Comparison of ENCODE assay signal across 15 cellular contexts in genomic region chr10:71066600-71066999, GRCh38.
DNase-seq lines count a peak whose midpoint lies in the region; ATAC-seq, FAIRE-seq and TF ChIP-seq lines count a peak whose summit lies in the region.
"Had no signal": no experiment of that assay in that cellular context is flagged by ENCODE, and none has a peak within 500 bp of the region (broad histone marks: within the 10 kb centered on the region; RNA-seq: fewer than 3 reads in every experiment).

No MANE protein-coding gene starts in this region.

- peaks cover 33% of the 10 kb centered on the region for H3K27me3 Mint-ChIP-seq in nephron (ENCODE audit: low read depth)

- H3K9me3 ChIP-seq in heart left ventricle (no peaks in the 10 kb centered on the region), HepG2 (ENCODE audit: low read length) (no peaks in the 10 kb centered on the region), right lobe of liver (no peaks in the 10 kb centered on the region)
- H3K9me3 ChIP-seq: BLaER1 had no signal

- CTCF ChIA-PET in HepG2 (lab: Yijun Ruan, JAX; ENCODE audit: low intra/inter-chr PET ratio, low total read pairs) = no interaction called here

- H3K4me3 ChIP-seq in heart left ventricle (no peak overlapping the region), HepG2 (replicated peaks in 1 of 3; ENCODE audit: insufficient read depth in 1 of 3, low read depth in 2 of 3, low read length in 3 of 3) (no peak overlapping the region), right lobe of liver (no peak overlapping the region)
- H3K4me3 ChIP-seq: BLaER1, GM23338 had no signal

- intact Hi-C loops in heart left ventricle (cut with DNase I) (loop anchor here in 8 of 10 donors (5.0 to 10.0 kb wide), 8 partner anchors 122 to 198 kb away; no protein-coding TSS in a partner anchor), Right ventricle myocardium inferior (cut with DNase I) (loop anchor here (5.0 kb wide), 1 partner anchor 146 kb away; the partner anchor contains the start of gene UNC5B), HepG2 (cut with micrococcal nuclease; ENCODE audit: unreplicated experiment) (no loop called here), right lobe of liver (cut with DNase I) (no loop called here)

- in situ Hi-C loops in HepG2 (cut with HindIII; ENCODE audit: extremely low pct_ligation_motif_present, low pct_unique_long_range_greater_than_20kb) = no loop called here

- TF ChIP-seq CTCF in heart left ventricle (IDR thresholded peaks at IDR 0.05) (no peak), HepG2 (CRISPR knock-in tag; IDR thresholded peaks at IDR 0.05) (no peak), right lobe of liver (IDR thresholded peaks at IDR 0.05) (no peak), nephron (IDR thresholded peaks at IDR 0.05; ENCODE audit: unreplicated experiment in 3 of 3) (no peak)

- H3K36me3 ChIP-seq in heart left ventricle = no peaks in the 10 kb centered on the region
- H3K36me3 ChIP-seq in HepG2 (replicated peaks in 1 of 2; ENCODE audit: control insufficient read depth in 1 of 2, insufficient read depth in 2 of 2, low read length in 2 of 2) = no peaks in the 10 kb centered on the region
- no peaks in the 10 kb centered on the region for H3K36me3 ChIP-seq in right lobe of liver
- H3K36me3 ChIP-seq: BLaER1 had no signal

- H3K27me3 ChIP-seq in heart left ventricle (no peaks in the 10 kb centered on the region), HepG2 (ENCODE audit: control insufficient read depth in 1 of 2, insufficient read depth in 2 of 2, low read length in 2 of 2) (peaks cover 5 to 55% of the 10 kb centered on the region in 2 experiments; a peak in 4 of 5 replicates), right lobe of liver (no peaks in the 10 kb centered on the region)
- H3K27me3 ChIP-seq: BLaER1 had no signal

- H3K9ac ChIP-seq in HepG2 (ENCODE audit: insufficient read depth, low read depth, low read length) = no peak overlapping the region
- H3K9ac ChIP-seq: BLaER1 had no signal

- H3K4me3 Mint-ChIP-seq in nephron = no peak overlapping the region
- H3K4me3 Mint-ChIP-seq: CD8-positive, alpha-beta T cell; GM23338 had no signal

- H3K4me2 ChIP-seq in HepG2 (ENCODE audit: low read depth, low read length) = no peak overlapping the region
- H3K4me2 ChIP-seq: BLaER1, GM23338 had no signal

- H3K9me3 Mint-ChIP-seq in nephron = no peaks in the 10 kb centered on the region
- H3K9me3 Mint-ChIP-seq: CD8-positive, alpha-beta T cell; GM23338 had no signal

- no peak for TF ChIP-seq RAD21 in HepG2 (CRISPR knock-in tag; IDR thresholded peaks at IDR 0.05)

- H2AFZ ChIP-seq in HepG2 (ENCODE audit: low read length) = no peak overlapping the region
- H2AFZ ChIP-seq: GM23338 had no signal

- DNase-seq in heart left ventricle = peak in 1 of 5 donors; percentile 11
- DNase-seq in Right ventricle myocardium inferior (ENCODE audit: missing footprints) = no peak
- DNase-seq in HepG2 (ENCODE audit: low spot score) = no peak
- no peak for DNase-seq in right lobe of liver
- DNase-seq in left lobe of liver (ENCODE audit: low spot score) = no peak
- DNase-seq in NCI-H526 treated with DMSO at 0.1 percent for 48 hours (lab: John Stamatoyannopoulos, UW) = no peak
- DNase-seq: 8988T; Calu3; CD8-positive, alpha-beta T cell; GF-D8; HCEC 1CT had no signal

- H3K36me3 Mint-ChIP-seq in nephron (ENCODE audit: low read depth) = no peaks in the 10 kb centered on the region
- H3K36me3 Mint-ChIP-seq: CD8-positive, alpha-beta T cell had no signal

- H3K27ac ChIP-seq in heart left ventricle (peak overlapping the region in 9 of 12 donors; percentile 39 to 69 (median 49)), HepG2 (ENCODE audit: extremely low read length, insufficient read depth, low read length) (no peak overlapping the region), right lobe of liver (no peak overlapping the region)
- H3K27ac ChIP-seq: BLaER1 had no signal

- POLR2A ChIA-PET in HepG2 (lab: Yijun Ruan, JAX) = no interaction called here

- H4K20me1 ChIP-seq in HepG2 (ENCODE audit: insufficient read depth, low read length) = no peaks in the 10 kb centered on the region
- H4K20me1 ChIP-seq: BLaER1 had no signal

- TF ChIP-seq EP300 in HepG2 (IDR thresholded peaks at IDR 0.05; ENCODE audit: low read depth in 2 of 2, low read length in 2 of 2) (no peak), HepG2 (CRISPR knock-in tag; IDR thresholded peaks at IDR 0.05; ENCODE audit: borderline replicate concordance) (no peak)

- peak overlapping the region in 2 of 3 experiments; percentile 15 to 16 for H3K27ac Mint-ChIP-seq in nephron
- H3K27ac Mint-ChIP-seq: CD8-positive, alpha-beta T cell; GM23338 had no signal

- H3K79me2 ChIP-seq in HepG2 (ENCODE audit: insufficient read depth, low read length) = no peaks in the 10 kb centered on the region

- BruUV-seq in HepG2 (replicated peaks; lab: Mats Ljungman, UMichigan) = no TSS peak

- H3K4me1 ChIP-seq in heart left ventricle = peaks cover 0 to 61% (median 16%) of the 10 kb centered on the region in 12 donors
- H3K4me1 ChIP-seq in HepG2 (ENCODE audit: insufficient read depth, low read length) = no peaks in the 10 kb centered on the region
- H3K4me1 ChIP-seq in right lobe of liver = no peaks in the 10 kb centered on the region

- whole genome bisulfite sequencing in heart left ventricle, 4 donors = 80 to 89% (median 86%) methylated on average over 10 of the region's 10 CpGs
- WGBS in HepG2 (ENCODE audit: low lambda C conversion rate) = 27% methylated on average over 10 of the region's 10 CpGs
- 82% methylated on average over 8 of the region's 10 CpGs for WGBS in right lobe of liver (ENCODE audit: insufficient coverage, low coverage, low lambda C conversion rate, missing lambda C conversion rate)

- TF ChIP-seq POLR2A in heart left ventricle (IDR thresholded peaks at IDR 0.05) = no peak
- no peak for TF ChIP-seq POLR2A in HepG2 (IDR thresholded peaks at IDR 0.05; ENCODE audit: insufficient read depth in 1 of 2, low read depth in 2 of 2, low read length in 2 of 2)
- no peak for TF ChIP-seq POLR2A in right lobe of liver (IDR thresholded peaks at IDR 0.05)

- peaks cover 47% of the 10 kb centered on the region for H3K4me1 Mint-ChIP-seq in nephron

- ATAC-seq in heart left ventricle (no peak), Right ventricle myocardium inferior (no peak), HepG2 (no peak), right lobe of liver (no peak), left lobe of liver (no peak)
- ATAC-seq: CD8-positive, alpha-beta T cell; GM23338 had no signal

- no peak for FAIRE-seq in HepG2 (lab: Jason Lieb, UNC)
- FAIRE-seq: H54 had no signal

TF ChIP-seq in HepG2, 621 proteins besides CTCF, POLR2A, EP300 and RAD21:
- TF ChIP-seq ZNF629 (CRISPR knock-in tag; conservative IDR thresholded peaks at IDR 0.05) (peak; percentile 54; the same call in 1 of the 2 replicates), ATF4 (CRISPR knock-in tag; IDR thresholded peaks at IDR 0.05) (no peak)

Comparison
In these comparisons a context has a peak if more than half of its experiments do, and no peak if none do; other contexts are left out.
1. H3K27ac ChIP-seq: peak in heart left ventricle (9 of 12); none in HepG2 (single experiment) and right lobe of liver (0 of 3).
2. intact Hi-C loops: an anchor here in heart left ventricle (5.0 to 10.0 kb wide) and Right ventricle myocardium inferior (5.0 kb wide); none called in HepG2 and right lobe of liver.